Comparison of ENCODE assay signal across 1 cellular context in the genomic region with DNA sequence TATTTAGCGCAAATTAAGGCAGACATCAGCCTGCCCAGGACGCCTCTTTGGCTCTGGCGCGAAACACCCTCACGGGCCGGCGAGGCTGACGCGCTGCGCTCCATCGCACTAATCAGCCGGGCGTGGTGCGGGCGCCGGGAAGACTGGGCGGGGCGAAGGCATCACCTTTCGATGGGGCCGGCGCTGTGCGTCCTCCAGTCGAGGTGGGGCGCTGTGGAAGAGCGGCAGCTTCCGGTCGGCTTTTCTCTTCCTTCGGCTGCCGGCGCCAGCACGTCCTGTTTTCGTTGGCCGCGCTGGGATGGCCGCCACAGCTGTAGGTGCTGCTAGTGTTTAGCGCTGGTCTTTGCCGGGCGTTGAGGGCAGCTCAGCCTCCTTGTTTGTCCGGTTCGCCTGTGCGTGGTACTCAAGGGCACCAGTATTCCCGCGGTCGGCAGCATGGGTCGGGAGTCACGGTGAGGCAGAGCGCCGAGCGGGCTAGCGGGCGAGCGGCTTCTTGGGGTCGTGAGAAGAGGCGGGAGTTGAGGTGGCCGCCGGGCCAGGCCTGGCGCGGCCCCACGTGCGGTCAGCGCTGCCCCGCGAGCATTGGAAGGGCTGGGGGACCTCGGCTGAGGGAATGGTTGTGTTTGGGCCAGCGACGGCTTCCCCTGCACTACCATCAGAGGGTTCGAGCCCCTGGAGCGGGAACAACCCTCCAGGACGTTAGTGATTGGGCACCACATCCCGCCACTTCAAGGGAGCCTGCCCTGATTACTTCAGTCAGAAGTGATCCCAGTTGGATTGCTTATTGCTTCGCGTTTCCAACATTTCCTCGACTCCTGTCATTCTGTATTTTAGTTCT.
TF ChIP-seq lines count a peak whose summit lies in the region.

A gene with protein sequence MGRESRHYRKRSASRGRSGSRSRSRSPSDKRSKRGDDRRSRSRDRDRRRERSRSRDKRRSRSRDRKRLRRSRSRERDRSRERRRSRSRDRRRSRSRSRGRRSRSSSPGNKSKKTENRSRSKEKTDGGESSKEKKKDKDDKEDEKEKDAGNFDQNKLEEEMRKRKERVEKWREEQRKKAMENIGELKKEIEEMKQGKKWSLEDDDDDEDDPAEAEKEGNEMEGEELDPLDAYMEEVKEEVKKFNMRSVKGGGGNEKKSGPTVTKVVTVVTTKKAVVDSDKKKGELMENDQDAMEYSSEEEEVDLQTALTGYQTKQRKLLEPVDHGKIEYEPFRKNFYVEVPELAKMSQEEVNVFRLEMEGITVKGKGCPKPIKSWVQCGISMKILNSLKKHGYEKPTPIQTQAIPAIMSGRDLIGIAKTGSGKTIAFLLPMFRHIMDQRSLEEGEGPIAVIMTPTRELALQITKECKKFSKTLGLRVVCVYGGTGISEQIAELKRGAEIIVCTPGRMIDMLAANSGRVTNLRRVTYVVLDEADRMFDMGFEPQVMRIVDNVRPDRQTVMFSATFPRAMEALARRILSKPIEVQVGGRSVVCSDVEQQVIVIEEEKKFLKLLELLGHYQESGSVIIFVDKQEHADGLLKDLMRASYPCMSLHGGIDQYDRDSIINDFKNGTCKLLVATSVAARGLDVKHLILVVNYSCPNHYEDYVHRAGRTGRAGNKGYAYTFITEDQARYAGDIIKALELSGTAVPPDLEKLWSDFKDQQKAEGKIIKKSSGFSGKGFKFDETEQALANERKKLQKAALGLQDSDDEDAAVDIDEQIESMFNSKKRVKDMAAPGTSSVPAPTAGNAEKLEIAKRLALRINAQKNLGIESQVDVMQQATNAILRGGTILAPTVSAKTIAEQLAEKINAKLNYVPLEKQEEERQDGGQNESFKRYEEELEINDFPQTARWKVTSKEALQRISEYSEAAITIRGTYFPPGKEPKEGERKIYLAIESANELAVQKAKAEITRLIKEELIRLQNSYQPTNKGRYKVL (plus strand): TSS at position 276 of the 838 bp plus-strand sequence. CDS start 160 bp downstream, at position 436.

TF ChIP-seq in K562, 482 proteins besides CTCF, POLR2A, EP300 and RAD21 (continued from another document and continues in another):
- TF ChIP-seq, protein P1, sequence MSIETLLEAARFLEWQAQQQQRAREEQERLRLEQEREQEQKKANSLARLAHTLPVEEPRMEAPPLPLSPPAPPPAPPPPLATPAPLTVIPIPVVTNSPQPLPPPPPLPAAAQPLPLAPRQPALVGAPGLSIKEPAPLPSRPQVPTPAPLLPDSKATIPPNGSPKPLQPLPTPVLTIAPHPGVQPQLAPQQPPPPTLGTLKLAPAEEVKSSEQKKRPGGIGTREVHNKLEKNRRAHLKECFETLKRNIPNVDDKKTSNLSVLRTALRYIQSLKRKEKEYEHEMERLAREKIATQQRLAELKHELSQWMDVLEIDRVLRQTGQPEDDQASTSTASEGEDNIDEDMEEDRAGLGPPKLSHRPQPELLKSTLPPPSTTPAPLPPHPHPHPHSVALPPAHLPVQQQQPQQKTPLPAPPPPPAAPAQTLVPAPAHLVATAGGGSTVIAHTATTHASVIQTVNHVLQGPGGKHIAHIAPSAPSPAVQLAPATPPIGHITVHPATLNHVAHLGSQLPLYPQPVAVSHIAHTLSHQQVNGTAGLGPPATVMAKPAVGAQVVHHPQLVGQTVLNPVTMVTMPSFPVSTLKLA (conservative IDR thresholded peaks at IDR 0.05): peak; percentile 88 to 95
- TF ChIP-seq, protein P2, sequence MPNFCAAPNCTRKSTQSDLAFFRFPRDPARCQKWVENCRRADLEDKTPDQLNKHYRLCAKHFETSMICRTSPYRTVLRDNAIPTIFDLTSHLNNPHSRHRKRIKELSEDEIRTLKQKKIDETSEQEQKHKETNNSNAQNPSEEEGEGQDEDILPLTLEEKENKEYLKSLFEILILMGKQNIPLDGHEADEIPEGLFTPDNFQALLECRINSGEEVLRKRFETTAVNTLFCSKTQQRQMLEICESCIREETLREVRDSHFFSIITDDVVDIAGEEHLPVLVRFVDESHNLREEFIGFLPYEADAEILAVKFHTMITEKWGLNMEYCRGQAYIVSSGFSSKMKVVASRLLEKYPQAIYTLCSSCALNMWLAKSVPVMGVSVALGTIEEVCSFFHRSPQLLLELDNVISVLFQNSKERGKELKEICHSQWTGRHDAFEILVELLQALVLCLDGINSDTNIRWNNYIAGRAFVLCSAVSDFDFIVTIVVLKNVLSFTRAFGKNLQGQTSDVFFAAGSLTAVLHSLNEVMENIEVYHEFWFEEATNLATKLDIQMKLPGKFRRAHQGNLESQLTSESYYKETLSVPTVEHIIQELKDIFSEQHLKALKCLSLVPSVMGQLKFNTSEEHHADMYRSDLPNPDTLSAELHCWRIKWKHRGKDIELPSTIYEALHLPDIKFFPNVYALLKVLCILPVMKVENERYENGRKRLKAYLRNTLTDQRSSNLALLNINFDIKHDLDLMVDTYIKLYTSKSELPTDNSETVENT (CRISPR knock-in tag; IDR thresholded peaks at IDR 0.05): peak; percentile 99
- TF ChIP-seq SIN3A (IDR thresholded peaks at IDR 0.05; ENCODE audit: borderline replicate concordance in 2 of 2, control insufficient read depth in 1 of 2, low read depth in 2 of 2, low read length in 2 of 2) (peak; percentile 76 to 83; a peak in 2 of 4 replicates), POLR2B (IDR thresholded peaks at IDR 0.05; ENCODE audit: low read depth, partially characterized antibody) (peak; percentile 88), PHF8 (IDR thresholded peaks at IDR 0.05; ENCODE audit: borderline replicate concordance, low read length) (peak; percentile 99), ETV1 (tag; conservative IDR thresholded peaks at IDR 0.05; ENCODE audit: low read depth) (peak; percentile 97), SMAD4 (CRISPR knock-in tag; conservative IDR thresholded peaks at IDR 0.05) (peak; percentile 70), KLF1 (tag; IDR thresholded peaks at IDR 0.05) (peak; percentile 87), ZKSCAN3 (CRISPR knock-in tag; IDR thresholded peaks at IDR 0.05) (no peak), SMARCE1 (IDR thresholded peaks at IDR 0.05) (no peak), EHMT2 (IDR thresholded peaks at IDR 0.05) (0 out of 2 replicates have a peak, but pooled peaks have one; percentile 18), MAFK (IDR thresholded peaks at IDR 0.05; ENCODE audit: low read length) (no peak), LARP7 (IDR thresholded peaks at IDR 0.05) (no peak), HLTF (IDR thresholded peaks at IDR 0.05) (no peak), ELF1 (tag; IDR thresholded peaks at IDR 0.05) (peak; percentile 65; the same call in 1 of the 2 replicates), GABPB1 (CRISPR knock-in tag; IDR thresholded peaks at IDR 0.05) (peak; percentile 99), ZNF121 (CRISPR knock-in tag; conservative IDR thresholded peaks at IDR 0.05) (no peak), MYNN (IDR thresholded peaks at IDR 0.05) (0 out of 2 replicates have a peak, but pooled peaks have one; percentile 65), MYNN (CRISPR knock-in tag; IDR thresholded peaks at IDR 0.05) (no peak), NR2C1 (IDR thresholded peaks at IDR 0.05) (peak; percentile 19; the same call in 1 of the 2 replicates), NR2C1 (tag; IDR thresholded peaks at IDR 0.05) (no peak)
- TF ChIP-seq, protein P3, sequence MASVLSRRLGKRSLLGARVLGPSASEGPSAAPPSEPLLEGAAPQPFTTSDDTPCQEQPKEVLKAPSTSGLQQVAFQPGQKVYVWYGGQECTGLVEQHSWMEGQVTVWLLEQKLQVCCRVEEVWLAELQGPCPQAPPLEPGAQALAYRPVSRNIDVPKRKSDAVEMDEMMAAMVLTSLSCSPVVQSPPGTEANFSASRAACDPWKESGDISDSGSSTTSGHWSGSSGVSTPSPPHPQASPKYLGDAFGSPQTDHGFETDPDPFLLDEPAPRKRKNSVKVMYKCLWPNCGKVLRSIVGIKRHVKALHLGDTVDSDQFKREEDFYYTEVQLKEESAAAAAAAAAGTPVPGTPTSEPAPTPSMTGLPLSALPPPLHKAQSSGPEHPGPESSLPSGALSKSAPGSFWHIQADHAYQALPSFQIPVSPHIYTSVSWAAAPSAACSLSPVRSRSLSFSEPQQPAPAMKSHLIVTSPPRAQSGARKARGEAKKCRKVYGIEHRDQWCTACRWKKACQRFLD (CRISPR knock-in tag; IDR thresholded peaks at IDR 0.05): peak; percentile 86
- TF ChIP-seq, protein P4, sequence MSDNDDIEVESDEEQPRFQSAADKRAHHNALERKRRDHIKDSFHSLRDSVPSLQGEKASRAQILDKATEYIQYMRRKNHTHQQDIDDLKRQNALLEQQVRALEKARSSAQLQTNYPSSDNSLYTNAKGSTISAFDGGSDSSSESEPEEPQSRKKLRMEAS (CRISPR knock-in tag; IDR thresholded peaks at IDR 0.05): peak; percentile 85
- TF ChIP-seq, protein P5, sequence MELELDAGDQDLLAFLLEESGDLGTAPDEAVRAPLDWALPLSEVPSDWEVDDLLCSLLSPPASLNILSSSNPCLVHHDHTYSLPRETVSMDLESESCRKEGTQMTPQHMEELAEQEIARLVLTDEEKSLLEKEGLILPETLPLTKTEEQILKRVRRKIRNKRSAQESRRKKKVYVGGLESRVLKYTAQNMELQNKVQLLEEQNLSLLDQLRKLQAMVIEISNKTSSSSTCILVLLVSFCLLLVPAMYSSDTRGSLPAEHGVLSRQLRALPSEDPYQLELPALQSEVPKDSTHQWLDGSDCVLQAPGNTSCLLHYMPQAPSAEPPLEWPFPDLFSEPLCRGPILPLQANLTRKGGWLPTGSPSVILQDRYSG (tag; conservative IDR thresholded peaks at IDR 0.05; ENCODE audit: low read depth): no peak
- TF ChIP-seq, protein P6, sequence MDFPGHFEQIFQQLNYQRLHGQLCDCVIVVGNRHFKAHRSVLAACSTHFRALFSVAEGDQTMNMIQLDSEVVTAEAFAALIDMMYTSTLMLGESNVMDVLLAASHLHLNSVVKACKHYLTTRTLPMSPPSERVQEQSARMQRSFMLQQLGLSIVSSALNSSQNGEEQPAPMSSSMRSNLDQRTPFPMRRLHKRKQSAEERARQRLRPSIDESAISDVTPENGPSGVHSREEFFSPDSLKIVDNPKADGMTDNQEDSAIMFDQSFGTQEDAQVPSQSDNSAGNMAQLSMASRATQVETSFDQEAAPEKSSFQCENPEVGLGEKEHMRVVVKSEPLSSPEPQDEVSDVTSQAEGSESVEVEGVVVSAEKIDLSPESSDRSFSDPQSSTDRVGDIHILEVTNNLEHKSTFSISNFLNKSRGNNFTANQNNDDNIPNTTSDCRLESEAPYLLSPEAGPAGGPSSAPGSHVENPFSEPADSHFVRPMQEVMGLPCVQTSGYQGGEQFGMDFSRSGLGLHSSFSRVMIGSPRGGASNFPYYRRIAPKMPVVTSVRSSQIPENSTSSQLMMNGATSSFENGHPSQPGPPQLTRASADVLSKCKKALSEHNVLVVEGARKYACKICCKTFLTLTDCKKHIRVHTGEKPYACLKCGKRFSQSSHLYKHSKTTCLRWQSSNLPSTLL (IDR thresholded peaks at IDR 0.05): no peak
- TF ChIP-seq, protein P7, sequence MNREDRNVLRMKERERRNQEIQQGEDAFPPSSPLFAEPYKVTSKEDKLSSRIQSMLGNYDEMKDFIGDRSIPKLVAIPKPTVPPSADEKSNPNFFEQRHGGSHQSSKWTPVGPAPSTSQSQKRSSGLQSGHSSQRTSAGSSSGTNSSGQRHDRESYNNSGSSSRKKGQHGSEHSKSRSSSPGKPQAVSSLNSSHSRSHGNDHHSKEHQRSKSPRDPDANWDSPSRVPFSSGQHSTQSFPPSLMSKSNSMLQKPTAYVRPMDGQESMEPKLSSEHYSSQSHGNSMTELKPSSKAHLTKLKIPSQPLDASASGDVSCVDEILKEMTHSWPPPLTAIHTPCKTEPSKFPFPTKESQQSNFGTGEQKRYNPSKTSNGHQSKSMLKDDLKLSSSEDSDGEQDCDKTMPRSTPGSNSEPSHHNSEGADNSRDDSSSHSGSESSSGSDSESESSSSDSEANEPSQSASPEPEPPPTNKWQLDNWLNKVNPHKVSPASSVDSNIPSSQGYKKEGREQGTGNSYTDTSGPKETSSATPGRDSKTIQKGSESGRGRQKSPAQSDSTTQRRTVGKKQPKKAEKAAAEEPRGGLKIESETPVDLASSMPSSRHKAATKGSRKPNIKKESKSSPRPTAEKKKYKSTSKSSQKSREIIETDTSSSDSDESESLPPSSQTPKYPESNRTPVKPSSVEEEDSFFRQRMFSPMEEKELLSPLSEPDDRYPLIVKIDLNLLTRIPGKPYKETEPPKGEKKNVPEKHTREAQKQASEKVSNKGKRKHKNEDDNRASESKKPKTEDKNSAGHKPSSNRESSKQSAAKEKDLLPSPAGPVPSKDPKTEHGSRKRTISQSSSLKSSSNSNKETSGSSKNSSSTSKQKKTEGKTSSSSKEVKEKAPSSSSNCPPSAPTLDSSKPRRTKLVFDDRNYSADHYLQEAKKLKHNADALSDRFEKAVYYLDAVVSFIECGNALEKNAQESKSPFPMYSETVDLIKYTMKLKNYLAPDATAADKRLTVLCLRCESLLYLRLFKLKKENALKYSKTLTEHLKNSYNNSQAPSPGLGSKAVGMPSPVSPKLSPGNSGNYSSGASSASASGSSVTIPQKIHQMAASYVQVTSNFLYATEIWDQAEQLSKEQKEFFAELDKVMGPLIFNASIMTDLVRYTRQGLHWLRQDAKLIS (CRISPR knock-in tag; IDR thresholded peaks at IDR 0.05): peak; percentile 62; the same call in 1 of the 2 replicates
- TF ChIP-seq, protein P8, sequence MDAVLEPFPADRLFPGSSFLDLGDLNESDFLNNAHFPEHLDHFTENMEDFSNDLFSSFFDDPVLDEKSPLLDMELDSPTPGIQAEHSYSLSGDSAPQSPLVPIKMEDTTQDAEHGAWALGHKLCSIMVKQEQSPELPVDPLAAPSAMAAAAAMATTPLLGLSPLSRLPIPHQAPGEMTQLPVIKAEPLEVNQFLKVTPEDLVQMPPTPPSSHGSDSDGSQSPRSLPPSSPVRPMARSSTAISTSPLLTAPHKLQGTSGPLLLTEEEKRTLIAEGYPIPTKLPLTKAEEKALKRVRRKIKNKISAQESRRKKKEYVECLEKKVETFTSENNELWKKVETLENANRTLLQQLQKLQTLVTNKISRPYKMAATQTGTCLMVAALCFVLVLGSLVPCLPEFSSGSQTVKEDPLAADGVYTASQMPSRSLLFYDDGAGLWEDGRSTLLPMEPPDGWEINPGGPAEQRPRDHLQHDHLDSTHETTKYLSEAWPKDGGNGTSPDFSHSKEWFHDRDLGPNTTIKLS (IDR thresholded peaks at IDR 0.05; ENCODE audit: borderline replicate concordance, low read depth): peak; percentile 90
- TF ChIP-seq, protein P9, sequence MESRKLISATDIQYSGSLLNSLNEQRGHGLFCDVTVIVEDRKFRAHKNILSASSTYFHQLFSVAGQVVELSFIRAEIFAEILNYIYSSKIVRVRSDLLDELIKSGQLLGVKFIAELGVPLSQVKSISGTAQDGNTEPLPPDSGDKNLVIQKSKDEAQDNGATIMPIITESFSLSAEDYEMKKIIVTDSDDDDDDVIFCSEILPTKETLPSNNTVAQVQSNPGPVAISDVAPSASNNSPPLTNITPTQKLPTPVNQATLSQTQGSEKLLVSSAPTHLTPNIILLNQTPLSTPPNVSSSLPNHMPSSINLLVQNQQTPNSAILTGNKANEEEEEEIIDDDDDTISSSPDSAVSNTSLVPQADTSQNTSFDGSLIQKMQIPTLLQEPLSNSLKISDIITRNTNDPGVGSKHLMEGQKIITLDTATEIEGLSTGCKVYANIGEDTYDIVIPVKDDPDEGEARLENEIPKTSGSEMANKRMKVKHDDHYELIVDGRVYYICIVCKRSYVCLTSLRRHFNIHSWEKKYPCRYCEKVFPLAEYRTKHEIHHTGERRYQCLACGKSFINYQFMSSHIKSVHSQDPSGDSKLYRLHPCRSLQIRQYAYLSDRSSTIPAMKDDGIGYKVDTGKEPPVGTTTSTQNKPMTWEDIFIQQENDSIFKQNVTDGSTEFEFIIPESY (CRISPR knock-in tag; IDR thresholded peaks at IDR 0.05): peak; percentile 76; the same call in 1 of the 2 replicates
